ENCODE assay signal across 8 cellular contexts in the genomic region with DNA sequence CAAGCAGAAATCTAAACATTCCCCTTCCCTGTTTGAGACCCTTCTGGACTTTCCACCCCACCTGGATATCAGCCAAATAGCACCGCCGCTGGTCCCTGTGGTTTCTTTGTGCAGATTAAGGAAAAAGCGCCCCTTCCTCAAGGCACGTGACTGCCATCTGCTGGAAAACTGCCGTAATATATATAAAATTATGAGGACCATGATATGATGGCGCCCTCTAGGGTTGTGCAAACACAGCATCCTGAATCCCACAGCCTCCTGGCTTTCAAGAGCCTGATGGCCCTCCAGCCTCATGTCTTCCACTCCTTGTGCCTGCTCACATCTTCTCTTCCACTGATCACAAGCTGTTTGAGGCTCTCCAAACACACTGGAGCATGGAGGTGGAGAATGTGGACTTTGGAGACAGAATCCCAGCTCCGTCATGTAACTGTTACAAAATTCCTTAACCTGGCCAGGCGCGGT.
A peak's percentile ranks its signal among the peaks of the same experiment; 100 is the strongest.
DNase-seq lines count a peak whose midpoint lies in the region; ATAC-seq, FAIRE-seq and TF ChIP-seq lines count a peak whose summit lies in the region.

No MANE protein-coding gene starts in this region.

- H3K36me3 ChIP-seq in KMS-11 (ENCODE audit: insufficient read depth) = no peaks in the 10 kb centered on the region
- H3K36me3 ChIP-seq in liver (ENCODE audit: control insufficient read depth in 4 of 4, insufficient read depth in 3 of 4, low read depth in 1 of 4, low read length in 3 of 4) = no peaks in the 10 kb centered on the region
- H3K36me3 ChIP-seq in upper lobe of right lung = no peaks in the 10 kb centered on the region
- no peaks in the 10 kb centered on the region for H3K36me3 ChIP-seq in sigmoid colon

- TF ChIP-seq POLR2A in sigmoid colon (IDR thresholded peaks at IDR 0.05) = no peak

- TF ChIP-seq CTCF in KMS-11 (conservative IDR thresholded peaks at IDR 0.05; ENCODE audit: low read depth, low read length) (peak; percentile 83), liver (IDR thresholded peaks at IDR 0.05; ENCODE audit: low read depth, low read length, missing input control) (peak; percentile 49), upper lobe of right lung (IDR thresholded peaks at IDR 0.05) (peak; percentile 40), sigmoid colon (IDR thresholded peaks at IDR 0.05) (peak in 2 of 4 experiments; percentile 15 to 27)

- peak; percentile 81 for DNase-seq in DMS79 treated with DMSO at 0.1 percent for 48 hours (lab: John Stamatoyannopoulos, UW)
- DNase-seq in RCC 7860 (ENCODE audit: low spot score) = peak; percentile 66
- DNase-seq in astrocyte of the hippocampus (ENCODE audit: low read depth, low spot score) = peak; percentile 78
- no peak for DNase-seq in upper lobe of right lung
- DNase-seq in sigmoid colon = no peak

- no peaks in the 10 kb centered on the region for H4K20me1 ChIP-seq in KMS-11 (ENCODE audit: insufficient read depth)

- H3K9ac ChIP-seq in KMS-11 = no peak overlapping the region
- no peak overlapping the region for H3K9ac ChIP-seq in liver (ENCODE audit: low read depth in 1 of 2, low read length in 2 of 2)

- no peak overlapping the region for H3K27ac ChIP-seq in KMS-11
- H3K27ac ChIP-seq in liver (ENCODE audit: low read depth in 1 of 2, low read length in 2 of 2) = no peak overlapping the region
- no peak overlapping the region for H3K27ac ChIP-seq in upper lobe of right lung
- no peak overlapping the region for H3K27ac ChIP-seq in sigmoid colon

- H2AFZ ChIP-seq in KMS-11 (ENCODE audit: low read depth) = no peak overlapping the region

- H3K4me3 ChIP-seq in KMS-11 (IDR thresholded peaks at IDR 0.05; ENCODE audit: insufficient read depth, low read depth, low read length) = no peak overlapping the region
- H3K4me3 ChIP-seq in liver (ENCODE audit: low read depth in 1 of 3, low read length in 3 of 3) = no peak overlapping the region
- H3K4me3 ChIP-seq in upper lobe of right lung = no peak overlapping the region
- H3K4me3 ChIP-seq in sigmoid colon = no peak overlapping the region

- no peak for TF ChIP-seq EP300 in sigmoid colon (IDR thresholded peaks at IDR 0.05)

- WGBS in liver = 35% methylated on average over 9 of the region's 9 CpGs
- WGBS in sigmoid colon, 2 donors = 27 to 33% methylated on average over 9 of the region's 9 CpGs

- no peaks in the 10 kb centered on the region for H3K9me3 ChIP-seq in liver (ENCODE audit: control insufficient read depth in 4 of 4, low read length in 3 of 4)
- H3K9me3 ChIP-seq in upper lobe of right lung = no peaks in the 10 kb centered on the region
- no peaks in the 10 kb centered on the region for H3K9me3 ChIP-seq in sigmoid colon

- TF ChIP-seq RAD21 in liver (IDR thresholded peaks at IDR 0.05) = peak; percentile 74 to 79

- H3K27me3 ChIP-seq in KMS-11 (ENCODE audit: insufficient read depth, low read depth) = peaks cover 49% of the 10 kb centered on the region
- no peaks in the 10 kb centered on the region for H3K27me3 ChIP-seq in liver (ENCODE audit: control insufficient read depth in 4 of 4, insufficient read depth in 4 of 4, low read length in 3 of 4)
- no peaks in the 10 kb centered on the region for H3K27me3 ChIP-seq in upper lobe of right lung
- H3K27me3 ChIP-seq in sigmoid colon = peaks cover 4 to 52% (median 10%) of the 10 kb centered on the region in 3 donors

- intact Hi-C loops in upper lobe of right lung (cut with DNase I) = no loop called here
- intact Hi-C loops in sigmoid colon (cut with DNase I) = no loop called here

- no peaks in the 10 kb centered on the region for H3K4me1 ChIP-seq in KMS-11 (ENCODE audit: low read depth, poor library complexity, severe bottlenecking)
- peaks cover 0 to 2% (median 1%) of the 10 kb centered on the region in 4 donors for H3K4me1 ChIP-seq in liver (ENCODE audit: control insufficient read depth in 4 of 4, insufficient read depth in 4 of 4, low read length in 3 of 4)
- no peaks in the 10 kb centered on the region for H3K4me1 ChIP-seq in upper lobe of right lung
- no peaks in the 10 kb centered on the region for H3K4me1 ChIP-seq in sigmoid colon

- no peaks in the 10 kb centered on the region for H3K79me2 ChIP-seq in KMS-11 (ENCODE audit: insufficient read depth, low read depth)

- no peak overlapping the region for H3K4me2 ChIP-seq in KMS-11

- ATAC-seq in upper lobe of right lung (no peak), GM19452 (IDR thresholded peaks at IDR 0.05; ENCODE audit: unreplicated experiment) (no peak)

- FAIRE-seq in RCC 7860 (lab: Jason Lieb, UNC) = peak; percentile 21

TF ChIP-seq in liver, 16 proteins besides CTCF, POLR2A, EP300 and RAD21:
- TF ChIP-seq GABPA (IDR thresholded peaks at IDR 0.05 in 1 of 2, conservative IDR thresholded peaks at IDR 0.05 in 1 of 2) = no peak
- no peak for TF ChIP-seq NR2F2 (IDR thresholded peaks at IDR 0.05)
- TF ChIP-seq TAF1 (conservative IDR thresholded peaks at IDR 0.05) = no peak
- TF ChIP-seq JUND (IDR thresholded peaks at IDR 0.05) = no peak
- TF ChIP-seq, protein P1, sequence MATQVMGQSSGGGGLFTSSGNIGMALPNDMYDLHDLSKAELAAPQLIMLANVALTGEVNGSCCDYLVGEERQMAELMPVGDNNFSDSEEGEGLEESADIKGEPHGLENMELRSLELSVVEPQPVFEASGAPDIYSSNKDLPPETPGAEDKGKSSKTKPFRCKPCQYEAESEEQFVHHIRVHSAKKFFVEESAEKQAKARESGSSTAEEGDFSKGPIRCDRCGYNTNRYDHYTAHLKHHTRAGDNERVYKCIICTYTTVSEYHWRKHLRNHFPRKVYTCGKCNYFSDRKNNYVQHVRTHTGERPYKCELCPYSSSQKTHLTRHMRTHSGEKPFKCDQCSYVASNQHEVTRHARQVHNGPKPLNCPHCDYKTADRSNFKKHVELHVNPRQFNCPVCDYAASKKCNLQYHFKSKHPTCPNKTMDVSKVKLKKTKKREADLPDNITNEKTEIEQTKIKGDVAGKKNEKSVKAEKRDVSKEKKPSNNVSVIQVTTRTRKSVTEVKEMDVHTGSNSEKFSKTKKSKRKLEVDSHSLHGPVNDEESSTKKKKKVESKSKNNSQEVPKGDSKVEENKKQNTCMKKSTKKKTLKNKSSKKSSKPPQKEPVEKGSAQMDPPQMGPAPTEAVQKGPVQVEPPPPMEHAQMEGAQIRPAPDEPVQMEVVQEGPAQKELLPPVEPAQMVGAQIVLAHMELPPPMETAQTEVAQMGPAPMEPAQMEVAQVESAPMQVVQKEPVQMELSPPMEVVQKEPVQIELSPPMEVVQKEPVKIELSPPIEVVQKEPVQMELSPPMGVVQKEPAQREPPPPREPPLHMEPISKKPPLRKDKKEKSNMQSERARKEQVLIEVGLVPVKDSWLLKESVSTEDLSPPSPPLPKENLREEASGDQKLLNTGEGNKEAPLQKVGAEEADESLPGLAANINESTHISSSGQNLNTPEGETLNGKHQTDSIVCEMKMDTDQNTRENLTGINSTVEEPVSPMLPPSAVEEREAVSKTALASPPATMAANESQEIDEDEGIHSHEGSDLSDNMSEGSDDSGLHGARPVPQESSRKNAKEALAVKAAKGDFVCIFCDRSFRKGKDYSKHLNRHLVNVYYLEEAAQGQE (IDR thresholded peaks at IDR 0.05) = no peak
- TF ChIP-seq FOXA2 (IDR thresholded peaks at IDR 0.05) = no peak
- TF ChIP-seq RXRA (IDR thresholded peaks at IDR 0.05) = no peak
- no peak for TF ChIP-seq SP1 (IDR thresholded peaks at IDR 0.05)
- TF ChIP-seq, protein P2, sequence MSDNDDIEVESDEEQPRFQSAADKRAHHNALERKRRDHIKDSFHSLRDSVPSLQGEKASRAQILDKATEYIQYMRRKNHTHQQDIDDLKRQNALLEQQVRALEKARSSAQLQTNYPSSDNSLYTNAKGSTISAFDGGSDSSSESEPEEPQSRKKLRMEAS (IDR thresholded peaks at IDR 0.05) = no peak
- TF ChIP-seq, protein P3, sequence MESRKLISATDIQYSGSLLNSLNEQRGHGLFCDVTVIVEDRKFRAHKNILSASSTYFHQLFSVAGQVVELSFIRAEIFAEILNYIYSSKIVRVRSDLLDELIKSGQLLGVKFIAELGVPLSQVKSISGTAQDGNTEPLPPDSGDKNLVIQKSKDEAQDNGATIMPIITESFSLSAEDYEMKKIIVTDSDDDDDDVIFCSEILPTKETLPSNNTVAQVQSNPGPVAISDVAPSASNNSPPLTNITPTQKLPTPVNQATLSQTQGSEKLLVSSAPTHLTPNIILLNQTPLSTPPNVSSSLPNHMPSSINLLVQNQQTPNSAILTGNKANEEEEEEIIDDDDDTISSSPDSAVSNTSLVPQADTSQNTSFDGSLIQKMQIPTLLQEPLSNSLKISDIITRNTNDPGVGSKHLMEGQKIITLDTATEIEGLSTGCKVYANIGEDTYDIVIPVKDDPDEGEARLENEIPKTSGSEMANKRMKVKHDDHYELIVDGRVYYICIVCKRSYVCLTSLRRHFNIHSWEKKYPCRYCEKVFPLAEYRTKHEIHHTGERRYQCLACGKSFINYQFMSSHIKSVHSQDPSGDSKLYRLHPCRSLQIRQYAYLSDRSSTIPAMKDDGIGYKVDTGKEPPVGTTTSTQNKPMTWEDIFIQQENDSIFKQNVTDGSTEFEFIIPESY (IDR thresholded peaks at IDR 0.05) = no peak

Comparison
In these comparisons a context has a peak if more than half of its experiments do, and no peak if none do; other contexts are left out.
1. DNase-seq: peak in DMS79 treated with DMSO at 0.1 percent for 48 hours (single experiment), RCC 7860 (single experiment) and astrocyte of the hippocampus (single experiment); none in upper lobe of right lung (single experiment) and sigmoid colon (single experiment).